Comparison of ENCODE assay signal across 11 cellular contexts in genomic region chr13:41231786-41232185, GRCh38. TPM values are rescaled to one million over a fixed set of nuclear protein-coding genes. Genes with fewer than 3 reads are reported as not detected.
DNase-seq lines count a peak whose midpoint lies in the region; ATAC-seq, FAIRE-seq and TF ChIP-seq lines count a peak whose summit lies in the region.
"Had no signal": no experiment of that assay in that cellular context is flagged by ENCODE, and none has a peak within 500 bp of the region (broad histone marks: within the 10 kb centered on the region; RNA-seq: fewer than 3 reads in every experiment).

No MANE protein-coding gene starts in this region.

- H3K4me3 ChIP-seq in LNCaP clone FGC (ENCODE audit: low read depth, low read length) = no peak overlapping the region
- no peak overlapping the region for H3K4me3 ChIP-seq in bronchial epithelial cell (ENCODE audit: low read depth, low read length)
- no peak overlapping the region for H3K4me3 ChIP-seq in mucosa of rectum (ENCODE audit: low read length in 2 of 2)
- H3K4me3 ChIP-seq: A549 had no signal

- FAIRE-seq in bronchial epithelial cell (lab: Jason Lieb, UNC) (no peak), frontal cortex (lab: Jason Lieb, UNC) (no peak)
- FAIRE-seq: A549 had no signal

- ATAC-seq in HG03520 (IDR thresholded peaks at IDR 0.05; ENCODE audit: unreplicated experiment) = no peak
- ATAC-seq: A549; activated CD8-positive, alpha-beta T cell treated with anti-CD3 and anti-CD28 coated beads for 36 hours had no signal

- H3K36me3 ChIP-seq in bronchial epithelial cell (ENCODE audit: control insufficient read depth, insufficient read depth, low read length) (no peaks in the 10 kb centered on the region), mucosa of rectum (ENCODE audit: control insufficient read depth in 2 of 2, insufficient read depth in 2 of 2, low read length in 2 of 2) (peaks cover 2 to 10% of the 10 kb centered on the region in 2 donors)

- no peaks in the 10 kb centered on the region for H3K27me3 ChIP-seq in bronchial epithelial cell (ENCODE audit: control insufficient read depth, insufficient read depth, low read length)
- no peaks in the 10 kb centered on the region for H3K27me3 ChIP-seq in mucosa of rectum (ENCODE audit: control insufficient read depth in 2 of 2, insufficient read depth in 2 of 2, low read length in 2 of 2)
- H3K27me3 ChIP-seq: neutrophil had no signal

- peak overlapping the region; percentile 10 to 47 for H3K27ac ChIP-seq in mucosa of rectum (ENCODE audit: low read depth in 2 of 2, low read length in 2 of 2)
- H3K27ac ChIP-seq: A549, neutrophil had no signal

- H3K9me3 ChIP-seq in mucosa of rectum (ENCODE audit: control insufficient read depth in 2 of 2, low read length in 2 of 2) = no peaks in the 10 kb centered on the region
- H3K9me3 ChIP-seq: A549, neutrophil had no signal

- H3K4me1 ChIP-seq in mucosa of rectum (ENCODE audit: control insufficient read depth in 2 of 2, insufficient read depth in 2 of 2, low read length in 2 of 2) = peaks cover 0 to 5% of the 10 kb centered on the region in 2 donors
- H3K4me1 ChIP-seq: A549 had no signal

- H3K9ac ChIP-seq in mucosa of rectum (ENCODE audit: low read depth in 1 of 2, low read length in 2 of 2) = no peak overlapping the region

- TF ChIP-seq CTCF in LNCaP clone FGC (IDR thresholded peaks at IDR 0.05; ENCODE audit: control insufficient read depth, extremely low read depth, insufficient read depth) (no peak), bronchial epithelial cell (IDR thresholded peaks at IDR 0.05; ENCODE audit: insufficient read depth, low read length, severe bottlenecking) (no peak)

- DNase-seq in NCI-H1092 (lab: John Stamatoyannopoulos, UW) (peak; percentile 1), NCI-H1092 treated with DMSO at 0.1 percent for 48 hours (lab: John Stamatoyannopoulos, UW) (no peak), LNCaP clone FGC (ENCODE audit: low read depth) (peak; percentile 33), bronchial epithelial cell (ENCODE audit: low read depth) (peak; percentile 28), frontal cortex (ENCODE audit: low spot score in 2 of 2) (no peak), 8988T (no peak)
- DNase-seq: activated CD8-positive, alpha-beta T cell treated with anti-CD3 and anti-CD28 coated beads for 36 hours had no signal

RNA-seq across cellular contexts. Expression of gene MTRF1, which starts 31.6 kb away (rescaled TPM):
- total RNA-seq in bronchial epithelial cell (10.0 and 11.4 TPM in 2 replicates), frontal cortex (24.5 TPM)

RNA-seq across cellular contexts. Expression of gene KBTBD7, which starts 37.4 kb away (rescaled TPM):
- 7.2 and 9.5 TPM in 2 replicates for total RNA-seq in bronchial epithelial cell
- total RNA-seq in frontal cortex = 49.7 TPM

Comparison
In these comparisons a context has a peak if more than half of its experiments do, and no peak if none do; other contexts are left out.
1. DNase-seq: peak in NCI-H1092 (single experiment), LNCaP clone FGC (single experiment) and bronchial epithelial cell (single experiment); none in NCI-H1092 treated with DMSO at 0.1 percent for 48 hours (single experiment), frontal cortex (0 of 2) and 8988T (single experiment).